16 cellular contexts compared by ENCODE assay signal in the genomic region with DNA sequence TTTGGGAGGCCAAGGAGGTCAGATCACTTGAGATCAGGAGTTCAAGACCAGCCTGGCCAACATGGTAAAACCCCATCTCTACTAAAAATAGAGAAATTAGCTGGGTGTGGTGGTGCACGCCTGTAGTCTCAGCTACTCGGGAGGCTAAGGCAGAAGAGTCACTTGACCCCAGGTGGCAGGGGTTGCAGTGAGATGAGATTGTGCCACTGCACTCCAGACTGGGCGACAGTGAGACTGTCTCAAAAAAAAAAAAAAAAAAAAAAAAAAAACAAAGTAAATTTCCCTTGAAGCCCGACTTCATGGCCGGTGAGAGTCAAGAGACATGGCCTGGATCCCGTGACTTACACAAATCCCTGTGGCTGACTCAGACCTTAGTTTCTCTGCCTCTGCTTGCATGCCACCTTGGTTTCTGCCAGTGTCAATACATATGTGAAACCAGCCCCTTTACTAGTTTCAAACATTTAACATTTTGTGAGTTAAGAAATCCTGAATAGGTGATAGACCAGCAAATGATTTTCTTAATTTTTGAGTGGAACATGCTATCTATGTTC.
A peak's percentile ranks its signal among the peaks of the same experiment; 100 is the strongest.
DNase-seq lines count a peak whose midpoint lies in the region; ATAC-seq and TF ChIP-seq lines count a peak whose summit lies in the region.
"Had no signal": no experiment of that assay in that cellular context is flagged by ENCODE, and none has a peak within 500 bp of the region (broad histone marks: within the 10 kb centered on the region; RNA-seq: fewer than 3 reads in every experiment).

No MANE protein-coding gene starts in this region.

- ATAC-seq in GM19328 (IDR thresholded peaks at IDR 0.05; ENCODE audit: unreplicated experiment): no peak
- ATAC-seq in GM21367 (IDR thresholded peaks at IDR 0.05; ENCODE audit: unreplicated experiment): no peak
- ATAC-seq: activated CD8-positive, alpha-beta T cell treated with anti-CD3 and anti-CD28 coated beads for 36 hours; stimulated activated naive CD8-positive, alpha-beta T cell treated with anti-CD3 and anti-CD28 coated beads, Interleukin-15, amount 100 ng/mL, for 72 hours had no signal

- intact Hi-C loops in adrenal gland (cut with DNase I): no loop called here
- intact Hi-C loops in thyroid gland (cut with DNase I): no loop called here

- POLR2A ChIA-PET in HEK293 (lab: Yijun Ruan, JAX): no interaction called here

- TF ChIP-seq CTCF in AG10803 (conservative IDR thresholded peaks at IDR 0.05; ENCODE audit: low read length): no peak
- TF ChIP-seq CTCF in HEK293 (tag by site-specific recombination; IDR thresholded peaks at IDR 0.05): no peak
- TF ChIP-seq CTCF in adrenal gland (IDR thresholded peaks at IDR 0.05): no peak
- TF ChIP-seq CTCF in fibroblast of pulmonary artery (IDR thresholded peaks at IDR 0.05; ENCODE audit: low read length, missing control alignments): no peak
- TF ChIP-seq CTCF in thyroid gland (IDR thresholded peaks at IDR 0.05): no peak

- no peak for TF ChIP-seq POLR2A in adrenal gland (IDR thresholded peaks at IDR 0.05)
- no peak for TF ChIP-seq POLR2A in thyroid gland (IDR thresholded peaks at IDR 0.05)

- H3K27ac ChIP-seq in HEK293 (ENCODE audit: extremely low read depth, low read depth, low read length) (no peak overlapping the region), adrenal gland (no peak overlapping the region), thyroid gland (no peak overlapping the region), substantia nigra (ENCODE audit: low read depth, low read length, poor library complexity, severe bottlenecking) (no peak overlapping the region)
- H3K27ac ChIP-seq: colonic mucosa, vagina had no signal

- H3K4me1 ChIP-seq in HEK293 (ENCODE audit: control insufficient read depth, insufficient read depth, low read length): no peaks in the 10 kb centered on the region
- no peaks in the 10 kb centered on the region for H3K4me1 ChIP-seq in adrenal gland (replicated peaks in 1 of 2)
- no peaks in the 10 kb centered on the region for H3K4me1 ChIP-seq in thyroid gland
- H3K4me1 ChIP-seq: colonic mucosa, vagina had no signal

- H3K36me3 ChIP-seq in HEK293 (ENCODE audit: control insufficient read depth in 2 of 2, insufficient read depth in 1 of 2, low read length in 2 of 2): no peaks in the 10 kb centered on the region
- no peaks in the 10 kb centered on the region for H3K36me3 ChIP-seq in adrenal gland (replicated peaks in 1 of 2)
- H3K36me3 ChIP-seq in thyroid gland: no peaks in the 10 kb centered on the region
- H3K36me3 ChIP-seq: colonic mucosa, vagina had no signal

- no peak overlapping the region for H3K4me3 ChIP-seq in AG10803 (ENCODE audit: low read length)
- H3K4me3 ChIP-seq in HEK293 (ENCODE audit: low read depth, low read length): no peak overlapping the region
- H3K4me3 ChIP-seq in adrenal gland: no peak overlapping the region
- H3K4me3 ChIP-seq in fibroblast of pulmonary artery (replicated peaks; ENCODE audit: low read depth, low read length): no peak overlapping the region
- H3K4me3 ChIP-seq in thyroid gland (replicated peaks in 1 of 3): no peak overlapping the region
- H3K4me3 ChIP-seq: colonic mucosa, vagina had no signal

- CTCF ChIA-PET in HEK293 (lab: Yijun Ruan, JAX): no interaction called here

- H3K9me3 ChIP-seq in HEK293 (ENCODE audit: control insufficient read depth, insufficient read depth, low read depth, low read length) (no peaks in the 10 kb centered on the region; the same call in 1 of the 2 replicates), adrenal gland (replicated peaks in 1 of 3) (no peaks in the 10 kb centered on the region), thyroid gland (no peaks in the 10 kb centered on the region)
- H3K9me3 ChIP-seq: colonic mucosa, vagina had no signal

- DNase-seq in AG10803 (ENCODE audit: low read depth) (peak; percentile 31), adrenal gland (peak in 5 of 7 donors; percentile 50 to 59 (median 53)), fibroblast of pulmonary artery (ENCODE audit: low read depth) (peak; percentile 12), thyroid gland (no peak), substantia nigra (lab: John Stamatoyannopoulos, UW) (no peak)
- DNase-seq: activated CD8-positive, alpha-beta T cell treated with anti-CD3 and anti-CD28 coated beads for 36 hours; amniotic stem cell; CD4-positive, CD25-positive, alpha-beta regulatory T cell; colonic mucosa; head of caudate nucleus; NCI-H2171 treated with DMSO at 0.1 percent for 48 hours; stimulated activated naive CD8-positive, alpha-beta T cell treated with anti-CD3 and anti-CD28 coated beads, Interleukin-15, amount 100 ng/mL, for 72 hours had no signal

- WGBS in adrenal gland, 4 donors: 60 to 76% (median 71%) methylated on average over 5 to 6 of the region's 6 CpGs
- WGBS in thyroid gland, 2 donors: 95 to 96% methylated on average over 6 of the region's 6 CpGs

- no peaks in the 10 kb centered on the region for H3K27me3 ChIP-seq in adrenal gland
- no peaks in the 10 kb centered on the region for H3K27me3 ChIP-seq in thyroid gland
- H3K27me3 ChIP-seq: colonic mucosa, vagina had no signal

TF ChIP-seq in HEK293, 187 proteins besides CTCF, POLR2A, EP300 and RAD21:
- TF ChIP-seq GFI1B (tag by site-specific recombination; IDR thresholded peaks at IDR 0.05): no peak
- TF ChIP-seq ZNF621 (tag by site-specific recombination; IDR thresholded peaks at IDR 0.05): no peak
- TF ChIP-seq, protein P1, sequence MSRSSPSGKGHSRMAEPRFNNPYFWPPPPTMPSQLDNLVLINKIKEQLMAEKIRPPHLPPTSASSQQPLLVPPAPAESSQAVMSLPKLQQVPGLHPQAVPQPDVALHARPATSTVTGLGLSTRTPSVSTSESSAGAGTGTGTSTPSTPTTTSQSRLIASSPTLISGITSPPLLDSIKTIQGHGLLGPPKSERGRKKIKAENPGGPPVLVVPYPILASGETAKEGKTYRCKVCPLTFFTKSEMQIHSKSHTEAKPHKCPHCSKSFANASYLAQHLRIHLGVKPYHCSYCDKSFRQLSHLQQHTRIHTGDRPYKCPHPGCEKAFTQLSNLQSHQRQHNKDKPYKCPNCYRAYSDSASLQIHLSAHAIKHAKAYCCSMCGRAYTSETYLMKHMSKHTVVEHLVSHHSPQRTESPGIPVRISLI (tag by site-specific recombination; IDR thresholded peaks at IDR 0.05): 0 out of 2 replicates have a peak, but pooled peaks have one; percentile 25
- no peak for TF ChIP-seq ZEB2 (tag by site-specific recombination; IDR thresholded peaks at IDR 0.05)
- TF ChIP-seq ZNF341 (tag by site-specific recombination; IDR thresholded peaks at IDR 0.05; ENCODE audit: low read depth): no peak
- TF ChIP-seq PRDM1 (tag by site-specific recombination; IDR thresholded peaks at IDR 0.05): 0 out of 2 replicates have a peak, but pooled peaks have one; percentile 8

Comparison
In these comparisons a context has a peak if more than half of its experiments do, and no peak if none do; other contexts are left out.
1. DNase-seq: peak in AG10803 (single experiment), adrenal gland (5 of 7) and fibroblast of pulmonary artery (single experiment); none in thyroid gland (0 of 2) and substantia nigra (0 of 49).